Comparison of ENCODE assay signal across 15 cellular contexts in genomic region chr13:79803939-79804487, GRCh38.
A peak's percentile ranks its signal among the peaks of the same experiment; 100 is the strongest.
DNase-seq lines count a peak whose midpoint lies in the region; ATAC-seq and TF ChIP-seq lines count a peak whose summit lies in the region.
"Had no signal": no experiment of that assay in that cellular context is flagged by ENCODE, and none has a peak within 500 bp of the region (broad histone marks: within the 10 kb centered on the region; RNA-seq: fewer than 3 reads in every experiment).

No MANE protein-coding gene starts in this region.

- H3K4me1 ChIP-seq in Karpas-422 (ENCODE audit: low read length) = no peaks in the 10 kb centered on the region

- ATAC-seq in GM18858 (IDR thresholded peaks at IDR 0.05; ENCODE audit: unreplicated experiment) (peak; percentile 63), GM21737 (IDR thresholded peaks at IDR 0.05; ENCODE audit: unreplicated experiment) (peak; percentile 62)

- H3K9me2 ChIP-seq in Karpas-422 (replicated peaks; ENCODE audit: insufficient read depth, low read length) = no peaks in the 10 kb centered on the region

- no peaks in the 10 kb centered on the region for H3K9me3 ChIP-seq in Karpas-422 (ENCODE audit: low read length)

- DNase-seq in RPMI8226 (peak; percentile 3), progenitor cell of endocrine pancreas (ENCODE audit: low spot score, unreplicated experiment) (no peak), C1 segment of cervical spinal cord (lab: John Stamatoyannopoulos, UW) (no peak), Karpas-422 (no peak)
- no peak for DNase-seq in activated effector memory CD4-positive, alpha-beta T cell treated with anti-CD3 and anti-CD28 coated beads, Interleukin-2, amount 50 U/mL, for 16 hours
- DNase-seq: activated CD4-positive, alpha-beta T cell treated with anti-CD3 and anti-CD28 coated beads for 1 hour; activated CD8-positive, alpha-beta memory T cell treated with anti-CD3 and anti-CD28 coated beads, Interleukin-2, amount 50 U/mL, for 4 hours; activated naive CD4-positive, alpha-beta T cell treated with anti-CD3 and anti-CD28 coated beads for 36 hours; cortex of kidney; DMS53; NCI-H2107; stimulated activated CD4-positive, alpha-beta T cell treated with anti-CD3 and anti-CD28 coated beads, Interleukin-4, amount 100 ng/mL, for 24 hours had no signal

- no peaks in the 10 kb centered on the region for H3K36me3 ChIP-seq in Karpas-422 (ENCODE audit: insufficient read depth, low read length)

- no peak for TF ChIP-seq CTCF in progenitor cell of endocrine pancreas (IDR thresholded peaks at IDR 0.05; ENCODE audit: unreplicated experiment)

- H3K4me1 Mint-ChIP-seq in progenitor cell of endocrine pancreas (ENCODE audit: low read depth) = peaks cover 37% of the 10 kb centered on the region

- H3K4me2 ChIP-seq in Karpas-422 (ENCODE audit: low read depth, low read length, poor library complexity, severe bottlenecking) = no peak overlapping the region

- no peak overlapping the region for H2AFZ ChIP-seq in Karpas-422 (ENCODE audit: low read length)

- H4K20me1 ChIP-seq in Karpas-422 (ENCODE audit: insufficient read depth, low read depth, low read length) = no peaks in the 10 kb centered on the region

- H3K27me3 Mint-ChIP-seq in progenitor cell of endocrine pancreas = no peaks in the 10 kb centered on the region

- H3K27me3 ChIP-seq in Karpas-422 (ENCODE audit: low read length) = no peaks in the 10 kb centered on the region

- H3K79me2 ChIP-seq in Karpas-422 (ENCODE audit: low read length) = no peaks in the 10 kb centered on the region

- H3K36me3 Mint-ChIP-seq in progenitor cell of endocrine pancreas (ENCODE audit: insufficient read depth) = no peaks in the 10 kb centered on the region
- H3K36me3 Mint-ChIP-seq: memory B cell had no signal

- H3K4me3 ChIP-seq in Karpas-422 (ENCODE audit: low read length) = no peak overlapping the region

- no peak overlapping the region for H3K27ac ChIP-seq in Karpas-422 (ENCODE audit: low read length)

- H3K4me3 Mint-ChIP-seq in progenitor cell of endocrine pancreas (ENCODE audit: low read depth) = no peak overlapping the region
- H3K4me3 Mint-ChIP-seq: activated naive CD4-positive, alpha-beta T cell treated with anti-CD3 and anti-CD28 coated beads for 36 hours; memory B cell had no signal

- no peak overlapping the region for H3K9ac ChIP-seq in Karpas-422 (ENCODE audit: low read length)

- no peaks in the 10 kb centered on the region for H3K9me3 Mint-ChIP-seq in progenitor cell of endocrine pancreas (ENCODE audit: low read depth)

- peak overlapping the region; percentile 89 for H3K27ac Mint-ChIP-seq in progenitor cell of endocrine pancreas
- H3K27ac Mint-ChIP-seq: activated naive CD4-positive, alpha-beta T cell treated with anti-CD3 and anti-CD28 coated beads for 36 hours; memory B cell had no signal
